In genomic region chr20:32127347-32127746, GRCh38 we compare ENCODE assay signal across 19 cellular contexts.
"Had no signal": no experiment of that assay in that cellular context is flagged by ENCODE, and none has a peak within 500 bp of the region (broad histone marks: within the 10 kb centered on the region; RNA-seq: fewer than 3 reads in every experiment).

No MANE protein-coding gene starts in this region.

- H3K36me3 Mint-ChIP-seq: immature natural killer cell had no signal

- H3K36me3 ChIP-seq: colonic mucosa, neutrophil had no signal

- H3K4me1 ChIP-seq: colonic mucosa, lower lobe of right lung had no signal

- DNase-seq: colonic mucosa; effector CD4-positive, alpha-beta T cell; heart right ventricle; immature natural killer cell; kidney; left cardiac atrium; left ventricle myocardium inferior; lower lobe of right lung; midbrain; posterior cingulate gyrus; small intestine; stimulated activated CD4-positive, alpha-beta T cell treated with anti-CD3 and anti-CD28 coated beads, Interleukin-12 subunit alpha, Interleukin-12 subunit beta, amount 100 ng/mL, for 4 hours; stimulated activated naive CD4-positive, alpha-beta T cell treated with Interleukin-2 at 50 U/mL for 16 hours; trophoblast cell had no signal

- ATAC-seq: esophagus mucosa; heart right ventricle; left cardiac atrium; lower lobe of right lung; natural killer cell treated with Interleukin-12 subunit alpha and Interleukin-12 subunit beta and Interleukin-15 and Interleukin-18, amount 100 ng/mL, for 72 hours had no signal

- H3K27ac Mint-ChIP-seq: immature natural killer cell; memory B cell; natural killer cell treated with Interleukin-12 subunit alpha and Interleukin-12 subunit beta and Interleukin-15 and Interleukin-18, amount 100 ng/mL, for 72 hours had no signal

- H3K27me3 ChIP-seq: colonic mucosa, heart right ventricle, neutrophil had no signal

- FAIRE-seq: frontal cortex, kidney, small intestine had no signal

- H3K9me3 Mint-ChIP-seq: immature natural killer cell; memory B cell; natural killer cell treated with Interleukin-12 subunit alpha and Interleukin-12 subunit beta and Interleukin-15 and Interleukin-18, amount 100 ng/mL, for 72 hours had no signal

- H3K27ac ChIP-seq: colonic mucosa, heart right ventricle, left ventricle myocardium inferior, lower lobe of right lung, neutrophil had no signal

- H3K9me3 ChIP-seq: colonic mucosa, heart right ventricle, left ventricle myocardium inferior, lower lobe of right lung, neutrophil had no signal

- H3K27me3 Mint-ChIP-seq: memory B cell; natural killer cell treated with Interleukin-12 subunit alpha and Interleukin-12 subunit beta and Interleukin-15 and Interleukin-18, amount 100 ng/mL, for 72 hours had no signal

- H3K4me3 ChIP-seq: colonic mucosa, heart right ventricle, left ventricle myocardium inferior, lower lobe of right lung had no signal

- H3K4me3 Mint-ChIP-seq: immature natural killer cell; memory B cell; natural killer cell treated with Interleukin-12 subunit alpha and Interleukin-12 subunit beta and Interleukin-15 and Interleukin-18, amount 100 ng/mL, for 72 hours had no signal
